18 cellular contexts compared by ENCODE assay signal in genomic region chr3:160622263-160623045, GRCh38. TPM values are rescaled to one million over a fixed set of nuclear protein-coding genes. Genes with fewer than 3 reads are reported as not detected.
"Had no signal": no experiment of that assay in that cellular context is flagged by ENCODE, and none has a peak within 500 bp of the region (broad histone marks: within the 10 kb centered on the region; RNA-seq: fewer than 3 reads in every experiment).

No MANE protein-coding gene starts in this region.

- H3K9me3 ChIP-seq: esophagus squamous epithelium, tibial artery, uterus had no signal

- H3K27ac ChIP-seq: esophagus squamous epithelium, parathyroid adenoma, tibial artery, uterus had no signal

- H3K4me3 Mint-ChIP-seq: activated CD8-positive, alpha-beta memory T cell treated with anti-CD3 and anti-CD28 coated beads, Interleukin-2, amount 10 ng/mL, durations not matched to agents 7 days and 5 days; activated naive CD4-positive, alpha-beta T cell treated with anti-CD3 and anti-CD28 coated beads, Interleukin-2, amount 10 ng/mL, durations not matched to agents 7 days and 5 days; naive thymus-derived CD4-positive, alpha-beta T cell; stimulated activated naive B cell treated with anti-CD40 and anti-IgM and Interleukin-4, amounts not matched to agents 10 μg/mL and 1 μg/mL and 100 μg/mL, for 72 hours; T-cell had no signal

- ATAC-seq: activated CD8-positive, alpha-beta memory T cell treated with anti-CD3 and anti-CD28 coated beads, Interleukin-2, amount 10 ng/mL, durations not matched to agents 7 days and 5 days; naive thymus-derived CD4-positive, alpha-beta T cell; stimulated activated naive B cell treated with anti-CD40 and anti-IgM and Interleukin-4, amounts not matched to agents 10 μg/mL and 1 μg/mL and 100 μg/mL, for 72 hours; T-cell had no signal

- FAIRE-seq: frontal cortex had no signal

- H3K36me3 Mint-ChIP-seq: activated CD8-positive, alpha-beta memory T cell treated with anti-CD3 and anti-CD28 coated beads, Interleukin-2, amount 10 ng/mL, durations not matched to agents 7 days and 5 days; activated naive CD4-positive, alpha-beta T cell treated with anti-CD3 and anti-CD28 coated beads, Interleukin-2, amount 10 ng/mL, durations not matched to agents 7 days and 5 days; naive thymus-derived CD4-positive, alpha-beta T cell; stimulated activated naive B cell treated with anti-CD40 and anti-IgM and Interleukin-4, amounts not matched to agents 10 μg/mL and 1 μg/mL and 100 μg/mL, for 72 hours; T-cell had no signal

- H3K27ac Mint-ChIP-seq: activated CD8-positive, alpha-beta memory T cell treated with anti-CD3 and anti-CD28 coated beads, Interleukin-2, amount 10 ng/mL, durations not matched to agents 7 days and 5 days; activated naive CD4-positive, alpha-beta T cell treated with anti-CD3 and anti-CD28 coated beads, Interleukin-2, amount 10 ng/mL, durations not matched to agents 7 days and 5 days; naive thymus-derived CD4-positive, alpha-beta T cell; stimulated activated naive B cell treated with anti-CD40 and anti-IgM and Interleukin-4, amounts not matched to agents 10 μg/mL and 1 μg/mL and 100 μg/mL, for 72 hours; T-cell had no signal

- H3K9me3 Mint-ChIP-seq: activated naive CD4-positive, alpha-beta T cell treated with anti-CD3 and anti-CD28 coated beads, Interleukin-2, amount 10 ng/mL, durations not matched to agents 7 days and 5 days; naive thymus-derived CD4-positive, alpha-beta T cell; stimulated activated naive B cell treated with anti-CD40 and anti-IgM and Interleukin-4, amounts not matched to agents 10 μg/mL and 1 μg/mL and 100 μg/mL, for 72 hours; T-cell had no signal

- H3K79me2 ChIP-seq: parathyroid adenoma had no signal

- H2AFZ ChIP-seq: parathyroid adenoma had no signal

- H3K4me1 ChIP-seq: tibial artery, uterus had no signal

- H3K36me3 ChIP-seq: esophagus squamous epithelium, tibial artery, uterus had no signal

- H3K4me3 ChIP-seq: esophagus squamous epithelium, tibial artery, uterus had no signal

- H3K27me3 ChIP-seq: esophagus squamous epithelium, tibial artery had no signal

- H3K9ac ChIP-seq: parathyroid adenoma had no signal

- H3K4me1 Mint-ChIP-seq: activated CD8-positive, alpha-beta memory T cell treated with anti-CD3 and anti-CD28 coated beads, Interleukin-2, amount 10 ng/mL, durations not matched to agents 7 days and 5 days; activated naive CD4-positive, alpha-beta T cell treated with anti-CD3 and anti-CD28 coated beads, Interleukin-2, amount 10 ng/mL, durations not matched to agents 7 days and 5 days; naive thymus-derived CD4-positive, alpha-beta T cell; T-cell had no signal

- DNase-seq: activated CD4-positive, alpha-beta T cell treated with anti-CD3 and anti-CD28 coated beads for 1 hour; activated CD4-positive, alpha-beta T cell treated with anti-CD3 and anti-CD28 coated beads, Interleukin-2, amount 50 U/mL, for 4 hours; activated CD8-positive, alpha-beta memory T cell treated with anti-CD3 and anti-CD28 coated beads, Interleukin-2, amount 10 ng/mL, durations not matched to agents 7 days and 5 days; activated naive CD4-positive, alpha-beta T cell treated with anti-CD3 and anti-CD28 coated beads, Interleukin-2, amount 10 ng/mL, durations not matched to agents 7 days and 5 days; activated T-cell treated with anti-CD3 and anti-CD28 coated beads, Interleukin-2, amount 50 U/mL, for 1 hour; esophagus squamous epithelium; head of caudate nucleus; left cardiac atrium; naive thymus-derived CD4-positive, alpha-beta T cell; stimulated activated CD4-positive, alpha-beta T cell treated with anti-CD3 and anti-CD28 coated beads, Interleukin-2, amount 100 ng/mL, for 48 hours; stimulated activated naive B cell treated with anti-CD40 and anti-IgM and Interleukin-4, amounts not matched to agents 10 μg/mL and 1 μg/mL and 100 μg/mL, for 72 hours; T-cell; T-helper 9 cell; tibial artery; uterus had no signal

RNA-seq across cellular contexts. Expression of gene ARL14, which starts 54.5 kb away (rescaled TPM):
- total RNA-seq: activated CD8-positive, alpha-beta memory T cell treated with anti-CD3 and anti-CD28 coated beads, Interleukin-2, amount 10 ng/mL, durations not matched to agents 7 days and 5 days; frontal cortex; left cardiac atrium; lung microvascular endothelial cell; naive thymus-derived CD4-positive, alpha-beta T cell; T-cell; uterus had no signal
- polyA plus RNA-seq: naive thymus-derived CD4-positive, alpha-beta T cell had no signal
